8 cellular contexts compared by ENCODE assay signal in genomic region chr1:149886396-149887195, GRCh38. TPM values are rescaled to one million over a fixed set of nuclear protein-coding genes. Genes with fewer than 3 reads are reported as not detected.
DNase-seq lines count a peak whose midpoint lies in the region; ATAC-seq and TF ChIP-seq lines count a peak whose summit lies in the region.

No MANE protein-coding gene starts in this region.

- H3K4me3 ChIP-seq in left ventricle myocardium inferior = peak overlapping the region; percentile 77

- no peaks in the 10 kb centered on the region for H3K27me3 ChIP-seq in left ventricle myocardium inferior (ENCODE audit: low read depth)

- intact Hi-C loops in left ventricle myocardium inferior (cut with micrococcal nuclease) = no loop called here

- no peaks in the 10 kb centered on the region for H3K36me3 Mint-ChIP-seq in progenitor cell of endocrine pancreas (ENCODE audit: insufficient read depth)

- no peaks in the 10 kb centered on the region for H3K27me3 Mint-ChIP-seq in progenitor cell of endocrine pancreas

- H3K27ac ChIP-seq in left ventricle myocardium inferior (replicated peaks) = peak overlapping the region; percentile 98

- peaks cover 5% of the 10 kb centered on the region for H3K4me1 Mint-ChIP-seq in progenitor cell of endocrine pancreas (ENCODE audit: low read depth)

- H3K27ac Mint-ChIP-seq in progenitor cell of endocrine pancreas = no peak overlapping the region

- no peak overlapping the region for H3K4me3 Mint-ChIP-seq in progenitor cell of endocrine pancreas (ENCODE audit: low read depth)

- H3K36me3 ChIP-seq in left ventricle myocardium inferior = no peaks in the 10 kb centered on the region

- TF ChIP-seq CTCF in GM13976 (IDR thresholded peaks at IDR 0.05; ENCODE audit: borderline replicate concordance, control extremely low read depth, extremely low read depth, insufficient read depth, missing control alignments) (no peak), left ventricle myocardium inferior (IDR thresholded peaks at IDR 0.05; ENCODE audit: borderline replicate concordance) (no peak), progenitor cell of endocrine pancreas (IDR thresholded peaks at IDR 0.05; ENCODE audit: unreplicated experiment) (no peak)

- ATAC-seq in HG02852 (IDR thresholded peaks at IDR 0.05; ENCODE audit: unreplicated experiment) = peak; percentile 59

- peaks cover 51% of the 10 kb centered on the region for H3K4me1 ChIP-seq in left ventricle myocardium inferior

- peak; percentile 91 for DNase-seq in GM13976 (ENCODE audit: low spot score)
- peak; percentile 99 for DNase-seq in NCI-H1436 treated with DMSO at 0.1 percent for 48 hours (lab: John Stamatoyannopoulos, UW)
- DNase-seq in SW480 (ENCODE audit: low spot score) = peak; percentile 99
- peak; percentile 100 for DNase-seq in amniotic epithelial cell (ENCODE audit: low read depth)
- DNase-seq in left ventricle myocardium inferior = peak; percentile 75
- DNase-seq in progenitor cell of endocrine pancreas (ENCODE audit: low spot score, unreplicated experiment) = peak; percentile 68
- DNase-seq in ureter (ENCODE audit: low spot score) = peak; percentile 95

- in situ Hi-C loops in GM13976 (cut with MboI; ENCODE audit: low sequenced_read_pairs, unreplicated experiment) = no loop called here

- H3K9me3 ChIP-seq in left ventricle myocardium inferior (replicated peaks) = no peaks in the 10 kb centered on the region

- H3K9me3 Mint-ChIP-seq in progenitor cell of endocrine pancreas (ENCODE audit: low read depth) = no peaks in the 10 kb centered on the region

RNA-seq across cellular contexts. Expression of gene BOLA1, which starts 12.8 kb away (rescaled TPM):
- total RNA-seq in left ventricle myocardium inferior = 19.4 TPM
- total RNA-seq in progenitor cell of endocrine pancreas = 10.9 and 12.1 TPM in 2 replicates
- 16.4 TPM for total RNA-seq in ureter

RNA-seq across cellular contexts. Expression of gene SV2A, which starts 31.0 kb away (rescaled TPM):
- total RNA-seq in left ventricle myocardium inferior = 0.44 TPM
- 16.9 and 21.8 TPM in 2 replicates for total RNA-seq in progenitor cell of endocrine pancreas
- total RNA-seq in ureter = 5.5 TPM

RNA-seq across cellular contexts. Expression of gene SF3B4, which starts 41.0 kb away (rescaled TPM):
- total RNA-seq in left ventricle myocardium inferior (25.3 TPM), progenitor cell of endocrine pancreas (67.5 and 72.8 TPM in 2 replicates), ureter (54.2 TPM)

RNA-seq across cellular contexts. Expression of gene MTMR11, which starts 50.1 kb away (rescaled TPM):
- total RNA-seq in left ventricle myocardium inferior (4.9 TPM), progenitor cell of endocrine pancreas (8.5 and 10.6 TPM in 2 replicates), ureter (14.6 TPM)

Comparison
In these comparisons a context has a peak if more than half of its experiments do, and no peak if none do; other contexts are left out.
1. Peak in every context shown above with its lines: DNase-seq, ATAC-seq, H3K4me3 ChIP-seq and H3K27ac ChIP-seq.